Comparison of ENCODE assay signal across 21 cellular contexts in the genomic region with DNA sequence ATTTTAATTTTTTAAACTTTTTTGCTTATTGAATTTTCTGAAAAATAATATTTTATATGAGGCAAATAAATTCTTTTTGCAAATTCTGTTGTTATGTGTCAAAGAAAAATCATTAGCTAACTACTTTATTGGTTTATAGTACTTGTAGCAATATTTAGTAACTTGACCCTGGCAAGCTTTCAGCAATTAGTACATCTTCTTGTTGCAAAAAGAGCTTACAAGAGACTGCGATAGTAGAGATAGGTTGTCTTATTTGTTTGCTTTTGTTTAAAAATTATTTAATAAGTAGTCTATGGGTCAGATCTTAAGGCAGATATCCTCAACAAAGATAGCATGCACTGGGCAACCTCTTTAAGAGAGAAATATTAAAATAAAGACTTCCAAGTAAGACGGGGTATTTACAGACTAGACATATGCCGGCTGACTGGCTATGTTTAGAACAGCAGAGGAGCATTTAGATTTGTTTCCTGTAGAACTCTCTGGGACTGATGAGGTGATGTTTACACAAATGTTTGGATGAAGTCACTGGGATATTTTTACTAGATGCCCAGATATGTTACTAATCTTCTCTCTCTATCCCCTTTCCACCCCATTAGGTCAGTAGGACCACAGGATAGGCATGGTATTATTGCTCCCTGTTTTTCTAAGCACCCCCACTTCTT. TPM values are rescaled to one million over a fixed set of nuclear protein-coding genes. Genes with fewer than 3 reads are reported as not detected.
"Had no signal": no experiment of that assay in that cellular context is flagged by ENCODE, and none has a peak within 500 bp of the region (broad histone marks: within the 10 kb centered on the region; RNA-seq: fewer than 3 reads in every experiment).

No MANE protein-coding gene starts in this region.

- H3K27ac Mint-ChIP-seq: immature natural killer cell; naive thymus-derived CD8-positive, alpha-beta T cell; type B pancreatic cell had no signal

- H3K4me1 ChIP-seq: esophagus squamous epithelium, suprapubic skin, thyroid gland had no signal

- H3K36me3 ChIP-seq: esophagus squamous epithelium, neutrophil, suprapubic skin, thyroid gland had no signal

- DNase-seq: dermis blood vessel endothelial cell; esophagus squamous epithelium; foreskin fibroblast; immature natural killer cell; left colon; mesendoderm; naive thymus-derived CD8-positive, alpha-beta T cell; small intestine; stimulated activated CD4-positive, alpha-beta T cell treated with anti-CD3 and anti-CD28 coated beads, Interleukin-12 subunit alpha, Interleukin-12 subunit beta, amount 100 ng/mL, for 4 hours; stimulated activated naive CD4-positive, alpha-beta T cell treated with Interleukin-2 at 50 U/mL for 16 hours; thyroid gland had no signal

- H3K27ac ChIP-seq: esophagus squamous epithelium, neutrophil, suprapubic skin, thyroid gland had no signal

- H3K9me3 ChIP-seq: esophagus squamous epithelium, neutrophil, suprapubic skin, thyroid gland had no signal

- H3K9me3 Mint-ChIP-seq: type B pancreatic cell had no signal

- H3K4me3 ChIP-seq: esophagus squamous epithelium, suprapubic skin, thyroid gland had no signal

- H3K4me1 Mint-ChIP-seq: immature natural killer cell; naive thymus-derived CD8-positive, alpha-beta T cell had no signal

- ATAC-seq: left colon; naive thymus-derived CD8-positive, alpha-beta T cell; sciatic nerve had no signal

- H3K36me3 Mint-ChIP-seq: type B pancreatic cell had no signal

- H3K4me3 Mint-ChIP-seq: immature natural killer cell; naive thymus-derived CD8-positive, alpha-beta T cell; type B pancreatic cell had no signal

- H3K27me3 ChIP-seq: neutrophil, thyroid gland had no signal

RNA-seq across cellular contexts. Expression of gene VGLL2, which starts 24.9 kb away (rescaled TPM):
- total RNA-seq: dermis blood vessel endothelial cell; epithelial cell of proximal tubule; esophagus squamous epithelium; kidney epithelial cell; left colon; liver; lung microvascular endothelial cell; naive thymus-derived CD8-positive, alpha-beta T cell; osteoblast; pulmonary artery endothelial cell; sciatic nerve; suprapubic skin; thyroid gland had no signal
